In genomic region chr2:52463457-52463856, GRCh38 we compare ENCODE assay signal across 27 cellular contexts.
"Had no signal": no experiment of that assay in that cellular context is flagged by ENCODE, and none has a peak within 500 bp of the region (broad histone marks: within the 10 kb centered on the region; RNA-seq: fewer than 3 reads in every experiment).

No MANE protein-coding gene starts in this region.

- FAIRE-seq: urothelium cell line had no signal

- H3K36me3 ChIP-seq: stomach, suprapubic skin, thoracic aorta, thyroid gland, tibial artery, tibial nerve, transverse colon, upper lobe of left lung, upper lobe of right lung, uterus, vagina had no signal

- H3K27me3 ChIP-seq: stomach, suprapubic skin, testis, thyroid gland, tibial artery, tibial nerve, transverse colon, upper lobe of left lung, upper lobe of right lung, uterus, vagina had no signal

- ATAC-seq: stimulated activated effector memory CD8-positive, alpha-beta T cell treated with anti-CD3 and anti-CD28 coated beads, Interleukin-12 subunit alpha, Interleukin-12 subunit beta, amount 100 ng/mL, for 72 hours; stimulated activated memory B cell treated with anti-CD40 and anti-IgM and Interleukin-4, amounts not matched to agents 10 μg/mL and 1 μg/mL and 100 μg/mL, for 72 hours; stimulated activated naive B cell treated with anti-CD40 and anti-IgM and Interleukin-4, amounts not matched to agents 10 μg/mL and 1 μg/mL and 100 μg/mL, for 72 hours; stimulated activated naive CD8-positive, alpha-beta T cell treated with anti-CD3 and anti-CD28 coated beads, Interleukin-15, amount 100 ng/mL, for 72 hours; stimulated activated naive CD8-positive, alpha-beta T cell treated with anti-CD3 and anti-CD28 coated beads, Interleukin-15, Interleukin-2, amounts not matched to agents 100 U/mL and 50 U/mL, for 24 hours; upper lobe of right lung had no signal

- H3K9me3 ChIP-seq: stomach, suprapubic skin, testis, thoracic aorta, thyroid gland, tibial artery, transverse colon, upper lobe of left lung, upper lobe of right lung, uterus, vagina had no signal

- H3K4me1 ChIP-seq: stomach, suprapubic skin, testis, tibial artery, tibial nerve, transverse colon, upper lobe of left lung, upper lobe of right lung, uterus, vagina had no signal

- H3K4me3 ChIP-seq: stomach, suprapubic skin, testis, thoracic aorta, thyroid gland, tibial artery, tibial nerve, transverse colon, upper lobe of left lung, upper lobe of right lung, uterus, vagina had no signal

- H3K27ac ChIP-seq: stomach, suprapubic skin, testis, thoracic aorta, thyroid gland, tibial artery, tibial nerve, transverse colon, upper lobe of left lung, upper lobe of right lung, uterus, vagina had no signal

- DNase-seq: stimulated activated CD4-positive, alpha-beta T cell treated with anti-CD3 and anti-CD28 coated beads, Interleukin-2, amount 100 ng/mL, for 48 hours; stimulated activated CD4-positive, alpha-beta T cell treated with anti-CD3 and anti-CD28 coated beads, Interleukin-4, amount 100 ng/mL, for 1 hour; stimulated activated CD4-positive, alpha-beta T cell treated with anti-CD3 and anti-CD28 coated beads, Interleukin-4, amount 100 ng/mL, for 24 hours; stimulated activated CD4-positive, alpha-beta T cell treated with anti-CD3 and anti-CD28 coated beads, Interleukin-4, amount 100 ng/mL, for 4 hours; stimulated activated CD8-positive, alpha-beta memory T cell treated with anti-CD3 and anti-CD28 coated beads, Interleukin-4, amount 100 ng/mL, for 48 hours; stimulated activated naive B cell treated with anti-CD40 and anti-IgM and Interleukin-4, amounts not matched to agents 10 μg/mL and 1 μg/mL and 100 μg/mL, for 72 hours; stimulated activated naive CD4-positive, alpha-beta T cell; stimulated activated naive CD4-positive, alpha-beta T cell treated with Interleukin-2 at 50 U/mL for 16 hours; stimulated activated naive CD8-positive, alpha-beta T cell treated with anti-CD3 and anti-CD28 coated beads, Interleukin-15, amount 100 ng/mL, for 72 hours; stimulated activated naive CD8-positive, alpha-beta T cell treated with anti-CD3 and anti-CD28 coated beads, Interleukin-15, Interleukin-2, amounts not matched to agents 100 U/mL and 50 U/mL, for 24 hours; stomach; substantia nigra; testis; thyroid gland; tibial artery; transverse colon; trophoblast cell; upper lobe of left lung; upper lobe of right lung; uterus had no signal
